Comparison of ENCODE assay signal across 8 cellular contexts in genomic region chr16:29877266-29877961, GRCh38. TPM values are rescaled to one million over a fixed set of nuclear protein-coding genes. Genes with fewer than 3 reads are reported as not detected.
DNase-seq lines count a peak whose midpoint lies in the region; ATAC-seq and TF ChIP-seq lines count a peak whose summit lies in the region.

No MANE protein-coding gene starts in this region.

- H3K27ac ChIP-seq in RWPE1: peak overlapping the region; percentile 6; the same call in 1 of the 2 replicates

- CTCF ChIA-PET in RWPE1 (lab: Yijun Ruan, JAX): no interaction called here

- peaks cover 0 to 8% (median 0%) of the 10 kb centered on the region in 5 experiments for H3K9me3 Mint-ChIP-seq in brain
- H3K9me3 Mint-ChIP-seq in memory B cell: no peaks in the 10 kb centered on the region

- H3K4me1 Mint-ChIP-seq in brain (no peaks in the 10 kb centered on the region), memory B cell (peaks cover 8% of the 10 kb centered on the region)

- H3K4me3 Mint-ChIP-seq in brain: peak overlapping the region in 4 of 5 experiments; percentile 16 to 57 (median 42)
- peak overlapping the region; percentile 68 for H3K4me3 Mint-ChIP-seq in memory B cell

- ATAC-seq in GM21529 (IDR thresholded peaks at IDR 0.05; ENCODE audit: unreplicated experiment) (peak; percentile 44), memory B cell (ENCODE audit: low read depth) (peak; percentile 78), HG02884 (IDR thresholded peaks at IDR 0.05; ENCODE audit: unreplicated experiment) (no peak), HG03039 (IDR thresholded peaks at IDR 0.05; ENCODE audit: unreplicated experiment) (no peak)

- DNase-seq in RWPE1 (ENCODE audit: low spot score) (peak; percentile 80), memory B cell (ENCODE audit: low spot score in 2 of 2) (peak in 1 of 2 donors; percentile 35), NOMO-1 treated with dmso at 0.1 percent for 144 hours (lab: John Stamatoyannopoulos, UW; ENCODE audit: unreplicated experiment) (no peak), NCI-H1105 (lab: John Stamatoyannopoulos, UW) (no peak)

- peaks cover 41% of the 10 kb centered on the region for H3K36me3 Mint-ChIP-seq in brain
- peaks cover 2% of the 10 kb centered on the region for H3K36me3 Mint-ChIP-seq in memory B cell

- TF ChIP-seq CTCF in RWPE1 (conservative IDR thresholded peaks at IDR 0.05; ENCODE audit: low read depth) (no peak), brain (conservative IDR thresholded peaks at IDR 0.05) (no peak)

- POLR2A ChIA-PET in RWPE1 (lab: Yijun Ruan, JAX; ENCODE audit: low non-redundant PET): no interaction called here

- H3K27me3 Mint-ChIP-seq in brain (peaks cover 40% of the 10 kb centered on the region), memory B cell (peaks cover 18% of the 10 kb centered on the region)

- peak overlapping the region in 1 of 5 experiments; percentile 6 for H3K27ac Mint-ChIP-seq in brain
- no peak overlapping the region for H3K27ac Mint-ChIP-seq in memory B cell

RNA-seq across cellular contexts. Expression of gene CDIPT, which starts 14.4 kb away (rescaled TPM):
- 200 TPM for polyA plus RNA-seq in brain (ENCODE audit: insufficient read depth, low read depth, low replicate concordance)

RNA-seq across cellular contexts. Expression of gene SEZ6L2, which starts 21.9 kb away (rescaled TPM):
- polyA plus RNA-seq in brain (ENCODE audit: insufficient read depth, low read depth, low replicate concordance): 187 TPM

RNA-seq across cellular contexts. Expression of gene ASPHD1, which starts 22.9 kb away (rescaled TPM):
- polyA plus RNA-seq in brain (ENCODE audit: insufficient read depth, low read depth, low replicate concordance): 115 TPM

RNA-seq across cellular contexts. Expression of gene KCTD13, which starts 48.6 kb away (rescaled TPM):
- polyA plus RNA-seq in brain (ENCODE audit: insufficient read depth, low read depth, low replicate concordance): 61.7 TPM

RNA-seq across cellular contexts. Expression of gene MVP, which starts 57.2 kb away (rescaled TPM):
- 31.7 TPM for polyA plus RNA-seq in brain (ENCODE audit: insufficient read depth, low read depth, low replicate concordance)

Comparison
In these comparisons a context has a peak if more than half of its experiments do, and no peak if none do; other contexts are left out.
1. ATAC-seq: peak in GM21529 (single experiment) and memory B cell (single experiment); none in HG02884 (single experiment) and HG03039 (single experiment).